In the genomic region with DNA sequence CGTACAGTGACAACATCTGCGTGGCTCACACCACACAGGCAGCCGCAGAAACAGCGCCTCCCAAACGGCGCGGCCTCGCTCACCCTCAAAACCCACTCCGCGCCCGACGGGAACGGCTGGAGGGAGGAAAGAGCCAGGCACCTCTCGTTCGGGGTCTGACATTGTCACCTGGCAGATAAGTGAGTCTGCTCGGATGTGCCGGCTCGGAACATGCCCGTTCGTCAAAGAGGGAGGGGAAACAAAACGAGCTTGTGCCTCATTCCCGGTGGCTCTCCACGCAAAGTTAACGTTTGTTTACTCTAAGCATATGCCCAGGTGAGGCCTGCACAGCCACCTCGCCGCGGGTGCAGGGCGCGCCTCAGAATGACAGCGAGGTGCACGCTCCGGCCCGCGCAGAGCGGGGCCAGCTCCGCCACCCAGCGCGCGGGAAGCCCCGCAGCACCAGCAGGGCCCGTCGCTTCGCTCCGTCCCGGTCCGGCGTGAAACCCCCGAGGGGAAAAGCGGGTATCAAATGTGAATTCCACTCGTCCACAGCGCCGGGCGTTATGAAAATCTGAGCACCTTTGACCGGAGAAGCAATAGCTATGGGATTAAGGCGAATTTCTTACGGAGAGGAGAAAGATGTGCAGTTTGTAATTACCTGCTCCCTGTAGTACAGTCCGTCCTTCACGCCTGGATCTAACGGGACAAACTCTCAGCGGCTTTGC, we compare ENCODE assay signal across 10 cellular contexts. TPM values are rescaled to one million over a fixed set of nuclear protein-coding genes. Genes with fewer than 3 reads are reported as not detected.
DNase-seq lines count a peak whose midpoint lies in the region; ATAC-seq, FAIRE-seq and TF ChIP-seq lines count a peak whose summit lies in the region.
"Had no signal": no experiment of that assay in that cellular context is flagged by ENCODE, and none has a peak within 500 bp of the region (broad histone marks: within the 10 kb centered on the region; RNA-seq: fewer than 3 reads in every experiment).

No MANE protein-coding gene starts in this region.

- POLR2A ChIA-PET in CD8-positive, alpha-beta memory T cell (lab: Charles Lee) = no interaction called here

- H3K4me3 Mint-ChIP-seq in CD8-positive, alpha-beta memory T cell = peak overlapping the region in 6 of 7 donors; percentile 42 to 82 (median 70)
- H3K4me3 Mint-ChIP-seq in dendritic cell treated with granulocyte-macrophage colony-stimulating factor and Interleukin-4, amounts not matched to agents 40 ng/mL and 50 ng/mL, for 4 days = peak overlapping the region; percentile 61
- peak overlapping the region; percentile 76 to 81 (median 79) for H3K4me3 Mint-ChIP-seq in nephron

- DNase-seq in CD8-positive, alpha-beta memory T cell = peak in 1 of 5 donors; percentile 14
- DNase-seq in HuH-7.5 (ENCODE audit: low spot score) (peak; percentile 42), small intestine (no peak)

- peaks cover 16 to 22% (median 20%) of the 10 kb centered on the region in 3 donors for H3K4me1 Mint-ChIP-seq in CD8-positive, alpha-beta memory T cell
- H3K4me1 Mint-ChIP-seq in dendritic cell treated with granulocyte-macrophage colony-stimulating factor and Interleukin-4, amounts not matched to agents 40 ng/mL and 50 ng/mL, for 4 days (ENCODE audit: low read depth) = peaks cover 26% of the 10 kb centered on the region
- H3K4me1 Mint-ChIP-seq in nephron = peaks cover 20% of the 10 kb centered on the region

- ATAC-seq in GM18867 (IDR thresholded peaks at IDR 0.05; ENCODE audit: unreplicated experiment) (no peak), GM19463 (IDR thresholded peaks at IDR 0.05; ENCODE audit: unreplicated experiment) (no peak), GM19328 (IDR thresholded peaks at IDR 0.05; ENCODE audit: unreplicated experiment) (no peak)

- H3K4me3 ChIP-seq in CD8-positive, alpha-beta memory T cell (ENCODE audit: low read length) = peak overlapping the region; percentile 32
- no peak overlapping the region for H3K4me3 ChIP-seq in small intestine (ENCODE audit: low read depth in 1 of 2, low read length in 2 of 2)

- WGBS in small intestine, 3 donors = 1 to 4% (median 2%) methylated on average over 60 of the region's 60 CpGs

- H3K27ac ChIP-seq in CD8-positive, alpha-beta memory T cell (ENCODE audit: low read depth, low read length) = no peak overlapping the region
- no peak overlapping the region for H3K27ac ChIP-seq in small intestine (ENCODE audit: low read depth in 1 of 2, low read length in 1 of 2)
- H3K27ac ChIP-seq: skin epidermis had no signal

- TF ChIP-seq CTCF in nephron (IDR thresholded peaks at IDR 0.05; ENCODE audit: unreplicated experiment in 3 of 3) = no peak

- H3K36me3 ChIP-seq in CD8-positive, alpha-beta memory T cell (ENCODE audit: insufficient read depth, low read length) = no peaks in the 10 kb centered on the region
- H3K36me3 ChIP-seq in small intestine (ENCODE audit: control insufficient read depth in 2 of 2, insufficient read depth in 2 of 2, low read length in 2 of 2) = no peaks in the 10 kb centered on the region

- intact Hi-C loops in dendritic cell treated with granulocyte-macrophage colony-stimulating factor and Interleukin-4, amounts not matched to agents 40 ng/mL and 50 ng/mL, for 4 days (cut with micrococcal nuclease) = no loop called here

- H3K27me3 ChIP-seq in CD8-positive, alpha-beta memory T cell (ENCODE audit: insufficient read depth, low read length, poor library complexity, severe bottlenecking) = peaks cover 32% of the 10 kb centered on the region
- peaks cover 0 to 49% of the 10 kb centered on the region in 2 donors for H3K27me3 ChIP-seq in small intestine (ENCODE audit: control insufficient read depth in 2 of 2, insufficient read depth in 2 of 2, low read length in 2 of 2)

- peaks cover 68 to 76% of the 10 kb centered on the region in 2 donors for H3K27me3 Mint-ChIP-seq in CD8-positive, alpha-beta memory T cell
- peaks cover 87% of the 10 kb centered on the region for H3K27me3 Mint-ChIP-seq in dendritic cell treated with granulocyte-macrophage colony-stimulating factor and Interleukin-4, amounts not matched to agents 40 ng/mL and 50 ng/mL, for 4 days
- H3K27me3 Mint-ChIP-seq in nephron (ENCODE audit: low read depth) = peaks cover 96% of the 10 kb centered on the region

- CTCF ChIA-PET in CD8-positive, alpha-beta memory T cell (lab: Charles Lee) = interaction anchor here (1.0 kb wide), 1 partner anchor 21 kb away, joined by 3 read pairs; no protein-coding TSS in a partner anchor

- no peak for FAIRE-seq in small intestine (lab: Jason Lieb, UNC)

- H3K36me3 Mint-ChIP-seq in CD8-positive, alpha-beta memory T cell = no peaks in the 10 kb centered on the region
- no peaks in the 10 kb centered on the region for H3K36me3 Mint-ChIP-seq in dendritic cell treated with granulocyte-macrophage colony-stimulating factor and Interleukin-4, amounts not matched to agents 40 ng/mL and 50 ng/mL, for 4 days (ENCODE audit: low read depth)
- H3K36me3 Mint-ChIP-seq in nephron (ENCODE audit: low read depth) = no peaks in the 10 kb centered on the region

- H3K27ac Mint-ChIP-seq in CD8-positive, alpha-beta memory T cell = peak overlapping the region in 2 of 8 donors; percentile 26 to 50
- H3K27ac Mint-ChIP-seq in dendritic cell treated with granulocyte-macrophage colony-stimulating factor and Interleukin-4, amounts not matched to agents 40 ng/mL and 50 ng/mL, for 4 days = no peak overlapping the region
- no peak overlapping the region for H3K27ac Mint-ChIP-seq in nephron

- H3K9me3 Mint-ChIP-seq in CD8-positive, alpha-beta memory T cell = no peaks in the 10 kb centered on the region
- no peaks in the 10 kb centered on the region for H3K9me3 Mint-ChIP-seq in dendritic cell treated with granulocyte-macrophage colony-stimulating factor and Interleukin-4, amounts not matched to agents 40 ng/mL and 50 ng/mL, for 4 days
- H3K9me3 Mint-ChIP-seq in nephron = peaks cover 3% of the 10 kb centered on the region

- H3K4me1 ChIP-seq in CD8-positive, alpha-beta memory T cell (ENCODE audit: insufficient read depth, low read length) = peaks cover 9% of the 10 kb centered on the region
- peaks cover 0 to 6% of the 10 kb centered on the region in 2 donors for H3K4me1 ChIP-seq in small intestine (ENCODE audit: control insufficient read depth in 2 of 2, insufficient read depth in 1 of 2, low read depth in 1 of 2, low read length in 1 of 2)

- H3K9me3 ChIP-seq in CD8-positive, alpha-beta memory T cell (ENCODE audit: low read length) = no peaks in the 10 kb centered on the region
- no peaks in the 10 kb centered on the region for H3K9me3 ChIP-seq in small intestine (ENCODE audit: control insufficient read depth, low read depth)

RNA-seq across cellular contexts. Expression of gene CNPY1, which starts 13.1 kb away (rescaled TPM):
- total RNA-seq in CD8-positive, alpha-beta memory T cell = not detected
- not detected for polyA plus RNA-seq in CD8-positive, alpha-beta memory T cell
- polyA plus RNA-seq in small intestine = not detected
- total RNA-seq: activated CD8-positive, alpha-beta memory T cell treated with anti-CD3 and anti-CD28 coated beads for 36 hours had no signal
